9 cellular contexts compared by ENCODE assay signal in the genomic region with DNA sequence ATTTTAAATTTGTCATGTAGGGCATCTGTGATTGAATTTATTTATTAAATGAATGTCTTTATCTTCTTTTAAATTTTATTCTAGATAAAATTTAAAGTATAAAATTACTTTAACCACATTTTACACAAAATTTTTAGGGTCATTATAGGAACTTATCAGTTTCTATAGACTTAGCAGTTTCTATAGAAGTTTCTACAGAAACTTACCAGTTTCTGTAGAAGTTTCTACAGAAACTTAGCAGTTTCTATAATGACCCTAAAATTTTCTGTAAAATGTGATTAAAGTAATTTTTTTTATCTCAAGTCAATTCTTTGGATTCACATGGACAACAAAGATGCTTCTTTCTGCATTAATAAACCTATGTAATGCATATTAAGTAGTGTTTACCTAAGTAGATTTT.
"Had no signal": no experiment of that assay in that cellular context is flagged by ENCODE, and none has a peak within 500 bp of the region (broad histone marks: within the 10 kb centered on the region; RNA-seq: fewer than 3 reads in every experiment).

No MANE protein-coding gene starts in this region.

- H3K4me2 ChIP-seq: GM23338 had no signal

- H2AFZ ChIP-seq: GM23338 had no signal

- H3K27ac ChIP-seq: HL-60 had no signal

- ATAC-seq: GM23338, HepG2 had no signal

- FAIRE-seq: H1, H54, HepG2 had no signal

- H3K27ac Mint-ChIP-seq: GM23338, H9, IgD-negative memory B cell had no signal

- H3K27me3 Mint-ChIP-seq: IgD-negative memory B cell had no signal

- H3K36me3 Mint-ChIP-seq: IgD-negative memory B cell had no signal

- DNase-seq: H9, HCEC 1CT, KBM-7 had no signal

- H3K4me3 Mint-ChIP-seq: GM23338, H9, IgD-negative memory B cell had no signal

- H3K4me3 ChIP-seq: GM23338 had no signal

- H3K4me1 Mint-ChIP-seq: GM23338, H9, IgD-negative memory B cell had no signal
